ENCODE assay signal across 11 cellular contexts in the genomic region with DNA sequence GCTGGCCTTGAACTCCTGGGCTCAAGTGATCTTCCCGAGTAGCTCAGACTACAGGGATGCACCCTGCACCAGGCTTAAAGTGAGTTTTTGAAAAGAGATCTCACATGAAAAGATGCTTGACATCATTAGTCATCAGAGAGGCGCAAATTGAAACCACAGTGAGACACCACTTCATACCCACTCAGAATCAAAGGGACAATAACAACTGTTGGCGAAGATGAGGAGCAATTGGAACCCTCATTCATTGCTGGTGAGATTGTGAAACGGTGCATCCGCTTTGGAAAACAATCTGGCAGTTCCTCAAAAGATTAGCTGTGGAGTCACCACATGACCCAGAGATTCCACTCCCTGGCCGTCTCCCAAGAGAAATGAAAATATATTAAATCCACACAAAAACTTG.
A peak's percentile ranks its signal among the peaks of the same experiment; 100 is the strongest.
DNase-seq lines count a peak whose midpoint lies in the region; ATAC-seq and TF ChIP-seq lines count a peak whose summit lies in the region.
"Had no signal": no experiment of that assay in that cellular context is flagged by ENCODE, and none has a peak within 500 bp of the region (broad histone marks: within the 10 kb centered on the region; RNA-seq: fewer than 3 reads in every experiment).

No MANE protein-coding gene starts in this region.

- POLR2A ChIA-PET in WTC11 (lab: Charles Lee), result no interaction called here

- no peaks in the 10 kb centered on the region for H3K27me3 ChIP-seq in psoas muscle (ENCODE audit: insufficient read depth in 3 of 3, low read length in 2 of 3)

- CTCF ChIA-PET in WTC11 (lab: Charles Lee), result no interaction called here

- H3K4me1 Mint-ChIP-seq in WTC11, result peaks cover 6% of the 10 kb centered on the region

- peak; percentile 26 to 71 for DNase-seq in NCI-H524 (lab: John Stamatoyannopoulos, UW)
- DNase-seq in NCI-H524 treated with DMSO at 0.1 percent for 48 hours (lab: John Stamatoyannopoulos, UW), result no peak
- DNase-seq in NCI-H2107 (lab: John Stamatoyannopoulos, UW), result peak; percentile 64
- DNase-seq in cardiac fibroblast (ENCODE audit: low read depth in 2 of 2), result peak; percentile 64 to 80
- DNase-seq in psoas muscle, result no peak
- no peak for DNase-seq in WTC11 (ENCODE audit: low spot score)
- DNase-seq in germinal center (ENCODE audit: low spot score), result no peak
- DNase-seq: ACHN; activated CD8-positive, alpha-beta memory T cell treated with anti-CD3 and anti-CD28 coated beads, Interleukin-2, amount 10 ng/mL, durations not matched to agents 7 days and 5 days; SIG-M5 had no signal

- TF ChIP-seq CTCF in cardiac fibroblast (IDR thresholded peaks at IDR 0.05; ENCODE audit: low read depth, low read length) (no peak), psoas muscle (IDR thresholded peaks at IDR 0.05) (no peak), WTC11 (IDR thresholded peaks at IDR 0.05) (no peak)

- intact Hi-C loops in psoas muscle (cut with DNase I), result loop anchor here (10.0 kb wide), 2 partner anchors 319 to 419 kb away; no protein-coding TSS in a partner anchor

- peaks cover 28% of the 10 kb centered on the region for H3K4me1 ChIP-seq in psoas muscle

- no peak overlapping the region for H3K27ac Mint-ChIP-seq in WTC11
- H3K27ac Mint-ChIP-seq: activated CD8-positive, alpha-beta memory T cell treated with anti-CD3 and anti-CD28 coated beads, Interleukin-2, amount 10 ng/mL, durations not matched to agents 7 days and 5 days had no signal

- no peaks in the 10 kb centered on the region for H3K36me3 Mint-ChIP-seq in WTC11
- H3K36me3 Mint-ChIP-seq: activated CD8-positive, alpha-beta memory T cell treated with anti-CD3 and anti-CD28 coated beads, Interleukin-2, amount 10 ng/mL, durations not matched to agents 7 days and 5 days had no signal

- H3K9me3 ChIP-seq in psoas muscle, result no peaks in the 10 kb centered on the region

- WGBS in psoas muscle, 3 donors, result 18 to 35% (median 21%) methylated on average over 6 of the region's 6 CpGs

- H3K9me3 Mint-ChIP-seq in WTC11, result no peaks in the 10 kb centered on the region

- H3K36me3 ChIP-seq in psoas muscle (ENCODE audit: insufficient read depth in 1 of 2, low read depth in 1 of 2), result no peaks in the 10 kb centered on the region

- no peaks in the 10 kb centered on the region for H3K27me3 Mint-ChIP-seq in WTC11 (ENCODE audit: low read depth)

- H3K27ac ChIP-seq in psoas muscle, result peak overlapping the region; percentile 71

- no peak overlapping the region for H3K4me3 Mint-ChIP-seq in WTC11
- H3K4me3 Mint-ChIP-seq: activated CD8-positive, alpha-beta memory T cell treated with anti-CD3 and anti-CD28 coated beads, Interleukin-2, amount 10 ng/mL, durations not matched to agents 7 days and 5 days had no signal

- H3K4me3 ChIP-seq in cardiac fibroblast (replicated peaks in 1 of 2; ENCODE audit: low read depth in 2 of 2, low read length in 2 of 2) (no peak overlapping the region), psoas muscle (no peak overlapping the region)

- ATAC-seq in psoas muscle (peak; percentile 86 to 92 (median 88)), WTC11 (no peak), HG02642 (IDR thresholded peaks at IDR 0.05; ENCODE audit: poor library complexity, unreplicated experiment) (no peak)
- ATAC-seq: activated CD8-positive, alpha-beta memory T cell treated with anti-CD3 and anti-CD28 coated beads, Interleukin-2, amount 10 ng/mL, durations not matched to agents 7 days and 5 days had no signal

TF ChIP-seq in WTC11, 78 proteins besides CTCF, POLR2A, EP300 and RAD21:
- TF ChIP-seq GTF2I (CRISPR knock-in tag; conservative IDR thresholded peaks at IDR 0.05) (no peak), ZNF317 (CRISPR knock-in tag; IDR thresholded peaks at IDR 0.05; ENCODE audit: borderline replicate concordance, low read depth) (no peak), ZNF281 (CRISPR knock-in tag; IDR thresholded peaks at IDR 0.05) (no peak), NFATC4 (CRISPR knock-in tag; IDR thresholded peaks at IDR 0.05) (no peak), ZNF138 (CRISPR knock-in tag; conservative IDR thresholded peaks at IDR 0.05) (no peak), ETV6 (CRISPR knock-in tag; IDR thresholded peaks at IDR 0.05) (no peak), FOXK1 (CRISPR knock-in tag; IDR thresholded peaks at IDR 0.05) (no peak), EMX1 (CRISPR knock-in tag; IDR thresholded peaks at IDR 0.05) (no peak), CREB1 (CRISPR knock-in tag; IDR thresholded peaks at IDR 0.05) (no peak), JAZF1 (CRISPR knock-in tag; IDR thresholded peaks at IDR 0.05) (no peak)
- TF ChIP-seq, protein P1, sequence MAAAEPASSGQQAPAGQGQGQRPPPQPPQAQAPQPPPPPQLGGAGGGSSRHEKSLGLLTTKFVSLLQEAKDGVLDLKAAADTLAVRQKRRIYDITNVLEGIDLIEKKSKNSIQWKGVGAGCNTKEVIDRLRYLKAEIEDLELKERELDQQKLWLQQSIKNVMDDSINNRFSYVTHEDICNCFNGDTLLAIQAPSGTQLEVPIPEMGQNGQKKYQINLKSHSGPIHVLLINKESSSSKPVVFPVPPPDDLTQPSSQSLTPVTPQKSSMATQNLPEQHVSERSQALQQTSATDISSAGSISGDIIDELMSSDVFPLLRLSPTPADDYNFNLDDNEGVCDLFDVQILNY (CRISPR knock-in tag; IDR thresholded peaks at IDR 0.05), result no peak
- TF ChIP-seq, protein P2, sequence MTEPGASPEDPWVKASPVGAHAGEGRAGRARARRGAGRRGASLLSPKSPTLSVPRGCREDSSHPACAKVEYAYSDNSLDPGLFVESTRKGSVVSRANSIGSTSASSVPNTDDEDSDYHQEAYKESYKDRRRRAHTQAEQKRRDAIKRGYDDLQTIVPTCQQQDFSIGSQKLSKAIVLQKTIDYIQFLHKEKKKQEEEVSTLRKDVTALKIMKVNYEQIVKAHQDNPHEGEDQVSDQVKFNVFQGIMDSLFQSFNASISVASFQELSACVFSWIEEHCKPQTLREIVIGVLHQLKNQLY (CRISPR knock-in tag; IDR thresholded peaks at IDR 0.05), result no peak

Comparison
In these comparisons a context has a peak if more than half of its experiments do, and no peak if none do; other contexts are left out.
1. DNase-seq: peak in NCI-H524 (2 of 2), NCI-H2107 (single experiment) and cardiac fibroblast (2 of 2); none in NCI-H524 treated with DMSO at 0.1 percent for 48 hours (single experiment), psoas muscle (0 of 2), WTC11 (single experiment) and germinal center (single experiment).
2. ATAC-seq: peak in psoas muscle (4 of 4); none in WTC11 (single experiment) and HG02642 (single experiment).